Comparison of ENCODE assay signal across 33 cellular contexts in genomic region chr10:6574777-6575176, GRCh38. TPM values are rescaled to one million over a fixed set of nuclear protein-coding genes. Genes with fewer than 3 reads are reported as not detected.
A peak's percentile ranks its signal among the peaks of the same experiment; 100 is the strongest.
DNase-seq lines count a peak whose midpoint lies in the region; ATAC-seq, FAIRE-seq and TF ChIP-seq lines count a peak whose summit lies in the region.
"Had no signal": no experiment of that assay in that cellular context is flagged by ENCODE, and none has a peak within 500 bp of the region (broad histone marks: within the 10 kb centered on the region; RNA-seq: fewer than 3 reads in every experiment).

No MANE protein-coding gene starts in this region.

- no peaks in the 10 kb centered on the region for H3K27me3 ChIP-seq in Loucy (ENCODE audit: insufficient read depth, low read length, poor library complexity, severe bottlenecking)
- no peaks in the 10 kb centered on the region for H3K27me3 ChIP-seq in bronchial epithelial cell (ENCODE audit: control insufficient read depth, insufficient read depth, low read length)
- H3K27me3 ChIP-seq: right atrium auricular region, vagina had no signal

- H3K27me3 Mint-ChIP-seq in activated T-cell treated with anti-CD3 and anti-CD28 coated beads, Interleukin-2, amount 50 U/mL, for 4 hours (ENCODE audit: low read depth): no peaks in the 10 kb centered on the region

- FAIRE-seq in bronchial epithelial cell (lab: Jason Lieb, UNC): peak; percentile 82
- FAIRE-seq: A549, H54, HepG2, islet of Langerhans had no signal

- H3K4me3 ChIP-seq in Loucy (ENCODE audit: low read length, poor library complexity, severe bottlenecking): peak overlapping the region; percentile 85
- H3K4me3 ChIP-seq in bronchial epithelial cell (ENCODE audit: low read depth, low read length): no peak overlapping the region
- H3K4me3 ChIP-seq: A549, cardiac muscle cell, left ventricle myocardium inferior, right atrium auricular region, smooth muscle cell, thoracic aorta, vagina had no signal

- TF ChIP-seq CTCF in Loucy (conservative IDR thresholded peaks at IDR 0.05; ENCODE audit: low read length): no peak
- no peak for TF ChIP-seq CTCF in bronchial epithelial cell (IDR thresholded peaks at IDR 0.05; ENCODE audit: insufficient read depth, low read length, severe bottlenecking)

- H3K9me3 Mint-ChIP-seq in activated T-cell treated with anti-CD3 and anti-CD28 coated beads, Interleukin-2, amount 50 U/mL, for 4 hours: no peaks in the 10 kb centered on the region
- H3K9me3 Mint-ChIP-seq in stimulated activated effector memory CD8-positive, alpha-beta T cell treated with anti-CD3 and anti-CD28 coated beads, Interleukin-12 subunit alpha, Interleukin-12 subunit beta, amount 100 ng/mL, for 72 hours: no peaks in the 10 kb centered on the region

- peak overlapping the region; percentile 93 for H3K4me2 ChIP-seq in Loucy (ENCODE audit: low read depth, low read length, poor library complexity, severe bottlenecking)
- H3K4me2 ChIP-seq: A549, smooth muscle cell had no signal

- no peaks in the 10 kb centered on the region for H3F3A ChIP-seq in Loucy (ENCODE audit: low read depth)

- H3K9me3 ChIP-seq in Loucy (ENCODE audit: insufficient read depth, low read depth, low read length): no peaks in the 10 kb centered on the region
- H3K9me3 ChIP-seq: A549, left ventricle myocardium inferior, right atrium auricular region, thoracic aorta, vagina had no signal

- H3K4me1 ChIP-seq in Loucy (ENCODE audit: insufficient read depth, low read length, poor library complexity, severe bottlenecking): peaks cover 65% of the 10 kb centered on the region
- H3K4me1 ChIP-seq: vagina had no signal

- peak overlapping the region; percentile 79 for H3K4me3 Mint-ChIP-seq in activated T-cell treated with anti-CD3 and anti-CD28 coated beads, Interleukin-2, amount 50 U/mL, for 4 hours
- H3K4me3 Mint-ChIP-seq in stimulated activated effector memory CD8-positive, alpha-beta T cell treated with anti-CD3 and anti-CD28 coated beads, Interleukin-12 subunit alpha, Interleukin-12 subunit beta, amount 100 ng/mL, for 72 hours: peak overlapping the region; percentile 66

- H3K36me3 ChIP-seq in Loucy (ENCODE audit: insufficient read depth, low read length) (0 out of 2 replicates have a peak, but pooled peaks cover 4% of the 10 kb centered on the region), bronchial epithelial cell (ENCODE audit: control insufficient read depth, insufficient read depth, low read length) (no peaks in the 10 kb centered on the region)
- H3K36me3 ChIP-seq: cardiac muscle cell, left ventricle myocardium inferior, right atrium auricular region, thoracic aorta, vagina had no signal

- no peak for ATAC-seq in activated T-cell treated with anti-CD3 and anti-CD28 coated beads, Interleukin-2, amount 50 U/mL, for 4 hours
- ATAC-seq in stimulated activated effector memory CD8-positive, alpha-beta T cell treated with anti-CD3 and anti-CD28 coated beads, Interleukin-12 subunit alpha, Interleukin-12 subunit beta, amount 100 ng/mL, for 72 hours: no peak
- no peak for ATAC-seq in GM21447 (IDR thresholded peaks at IDR 0.05; ENCODE audit: unreplicated experiment)
- ATAC-seq: A549, HepG2, PC-3 had no signal

- peaks cover 20% of the 10 kb centered on the region for H3K36me3 Mint-ChIP-seq in activated T-cell treated with anti-CD3 and anti-CD28 coated beads, Interleukin-2, amount 50 U/mL, for 4 hours (ENCODE audit: insufficient read depth)
- H3K36me3 Mint-ChIP-seq in stimulated activated effector memory CD8-positive, alpha-beta T cell treated with anti-CD3 and anti-CD28 coated beads, Interleukin-12 subunit alpha, Interleukin-12 subunit beta, amount 100 ng/mL, for 72 hours: peaks cover 65% of the 10 kb centered on the region

- peaks cover 100% of the 10 kb centered on the region for H3K79me2 ChIP-seq in Loucy (ENCODE audit: insufficient read depth, low read length)

- H3K9me2 ChIP-seq in Loucy (replicated peaks; ENCODE audit: low read depth, low read length): no peaks in the 10 kb centered on the region

- no peak overlapping the region for H2AFZ ChIP-seq in Loucy (ENCODE audit: low read length)

- H3K4me1 Mint-ChIP-seq in activated T-cell treated with anti-CD3 and anti-CD28 coated beads, Interleukin-2, amount 50 U/mL, for 4 hours (ENCODE audit: low read depth): peaks cover 84% of the 10 kb centered on the region
- peaks cover 85% of the 10 kb centered on the region for H3K4me1 Mint-ChIP-seq in stimulated activated effector memory CD8-positive, alpha-beta T cell treated with anti-CD3 and anti-CD28 coated beads, Interleukin-12 subunit alpha, Interleukin-12 subunit beta, amount 100 ng/mL, for 72 hours

- DNase-seq in activated T-cell treated with anti-CD3 and anti-CD28 coated beads, Interleukin-2, amount 50 U/mL, for 4 hours: no peak
- DNase-seq in activated T-cell treated with anti-CD3 and anti-CD28 coated beads for 4 hours (no peak), bronchial epithelial cell (ENCODE audit: low read depth) (no peak), germinal center (ENCODE audit: low spot score) (no peak), hepatic stellate cell (ENCODE audit: low spot score) (no peak)
- no peak for DNase-seq in stimulated activated effector memory CD8-positive, alpha-beta T cell treated with anti-CD3 and anti-CD28 coated beads, Interleukin-12 subunit alpha, Interleukin-12 subunit beta, amount 100 ng/mL, for 72 hours (ENCODE audit: low spot score in 2 of 2)
- DNase-seq: activated CD4-positive, alpha-beta T cell treated with anti-CD3 and anti-CD28 coated beads, Interleukin-2, amount 50 U/mL, for 48 hours; activated naive CD4-positive, alpha-beta T cell treated with anti-CD3 and anti-CD28 coated beads, Interleukin-2, amount 50 U/mL, for 16 hours; aorta; cortex of kidney; DMS153; effector memory CD4-positive, alpha-beta T cell; glutamatergic neuron; left ventricle myocardium inferior; mesenchymal stem cell; NCI-H1436 treated with DMSO at 0.1 percent for 48 hours; NCI-H345; NCI-H69; PC-3; posterior cingulate gyrus; stimulated activated naive CD4-positive, alpha-beta T cell treated with Interleukin-2 at 50 U/mL for 16 hours had no signal

- peaks cover 24% of the 10 kb centered on the region for H4K20me1 ChIP-seq in Loucy (ENCODE audit: insufficient read depth, low read length, poor library complexity, severe bottlenecking)

- peak overlapping the region; percentile 98 for H3K9ac ChIP-seq in Loucy (ENCODE audit: low read depth, low read length, poor library complexity, severe bottlenecking)

- H3K27ac Mint-ChIP-seq in stimulated activated effector memory CD8-positive, alpha-beta T cell treated with anti-CD3 and anti-CD28 coated beads, Interleukin-12 subunit alpha, Interleukin-12 subunit beta, amount 100 ng/mL, for 72 hours: peak overlapping the region; percentile 79

RNA-seq across cellular contexts. Expression of gene PRKCQ, which starts 5.3 kb away (rescaled TPM):
- total RNA-seq in activated T-cell treated with anti-CD3 and anti-CD28 coated beads, Interleukin-2, amount 50 U/mL, for 4 hours: 10 to 100 TPM; 21.4 to 26.2 (median 22.3) TPM
- 1.7 and 2.1 TPM in 2 replicates for total RNA-seq in bronchial epithelial cell
- total RNA-seq: LHCN-M2, PC-3 had no signal
